ENCODE assay signal across 26 cellular contexts in genomic region chr1:11839727-11840705, GRCh38. TPM values are rescaled to one million over a fixed set of nuclear protein-coding genes. Genes with fewer than 3 reads are reported as not detected.
"Had no signal": no experiment of that assay in that cellular context is flagged by ENCODE, and none has a peak within 500 bp of the region (broad histone marks: within the 10 kb centered on the region; RNA-seq: fewer than 3 reads in every experiment).

No MANE protein-coding gene starts in this region.

- ATAC-seq: activated CD4-positive, CD25-positive, alpha-beta regulatory T cell treated with anti-CD3 and anti-CD28 coated beads, Interleukin-2, amount 50 U/mL, for 24 hours; activated T-cell treated with anti-CD3 and anti-CD28 coated beads, Interleukin-2, amount 50 U/mL, for 72 hours; effector memory CD8-positive, alpha-beta T cell; esophagus mucosa; T-cell had no signal

- H3K27me3 ChIP-seq: thyroid gland had no signal

- DNase-seq: activated CD4-positive, alpha-beta memory T cell treated with anti-CD3 and anti-CD28 coated beads, Interleukin-2, amount 10 ng/mL, durations not matched to agents 7 days and 5 days; activated CD4-positive, alpha-beta T cell treated with anti-CD3 and anti-CD28 coated beads, Interleukin-2, amount 10 ng/mL, durations not matched to agents 24 days and 14 days; activated effector memory CD4-positive, alpha-beta T cell treated with Interleukin-2 at 50 U/mL for 16 hours; activated naive CD4-positive, alpha-beta T cell treated with anti-CD3 and anti-CD28 coated beads, Interleukin-2, amount 10 ng/mL, durations not matched to agents 7 days and 5 days; activated T-cell treated with anti-CD3 and anti-CD28 coated beads, Interleukin-2, amount 50 U/mL, for 72 hours; amygdala; central memory CD4-positive, alpha-beta T cell; effector memory CD8-positive, alpha-beta T cell; glutamatergic neuron; hypothalamus; naive B cell; occipital lobe; stimulated activated CD4-positive, alpha-beta T cell treated with anti-CD3 and anti-CD28 coated beads, Interleukin-4, amount 100 ng/mL, for 1 hour; stimulated activated naive CD4-positive, alpha-beta T cell; T-cell; thyroid gland had no signal

- H3K4me3 ChIP-seq: lung, thyroid gland had no signal

- H3K9me3 ChIP-seq: thyroid gland had no signal

- H3K4me1 ChIP-seq: thyroid gland had no signal

- H3K27ac ChIP-seq: VCaP had no signal

RNA-seq across cellular contexts. Expression of gene NPPA, which starts 7.6 kb away (rescaled TPM):
- total RNA-seq: activated CD4-positive, alpha-beta memory T cell treated with anti-CD3 and anti-CD28 coated beads, Interleukin-2, amount 10 ng/mL, durations not matched to agents 7 days and 5 days; activated CD4-positive, alpha-beta T cell treated with anti-CD3 and anti-CD28 coated beads, Interleukin-2, amount 10 ng/mL, durations not matched to agents 24 days and 14 days; activated T-cell treated with anti-CD3 and anti-CD28 coated beads, Interleukin-2, amount 50 U/mL, for 72 hours; dermis microvascular lymphatic vessel endothelial cell; endothelial cell of umbilical vein; esophagus mucosa; mesenteric fat pad; mucosa of gallbladder; T-cell; thyroid gland; urinary bladder had no signal
- polyA plus RNA-seq: endothelial cell of umbilical vein, neural cell had no signal

RNA-seq across cellular contexts. Expression of gene NPPB, which starts 18.7 kb away (rescaled TPM):
- total RNA-seq: activated CD4-positive, alpha-beta memory T cell treated with anti-CD3 and anti-CD28 coated beads, Interleukin-2, amount 10 ng/mL, durations not matched to agents 7 days and 5 days; activated CD4-positive, alpha-beta T cell treated with anti-CD3 and anti-CD28 coated beads, Interleukin-2, amount 10 ng/mL, durations not matched to agents 24 days and 14 days; activated T-cell treated with anti-CD3 and anti-CD28 coated beads, Interleukin-2, amount 50 U/mL, for 72 hours; dermis microvascular lymphatic vessel endothelial cell; endothelial cell of umbilical vein; esophagus mucosa; mesenteric fat pad; mucosa of gallbladder; T-cell; thyroid gland; urinary bladder had no signal
- polyA plus RNA-seq: endothelial cell of umbilical vein, neural cell, urinary bladder had no signal
